8 cellular contexts compared by ENCODE assay signal in genomic region chr17:36482611-36483504, GRCh38. TPM values are rescaled to one million over a fixed set of nuclear protein-coding genes. Genes with fewer than 3 reads are reported as not detected.
A peak's percentile ranks its signal among the peaks of the same experiment; 100 is the strongest.
DNase-seq lines count a peak whose midpoint lies in the region; ATAC-seq, FAIRE-seq and TF ChIP-seq lines count a peak whose summit lies in the region.

No MANE protein-coding gene starts in this region.

- no peaks in the 10 kb centered on the region for H3K9me3 ChIP-seq in A673 (ENCODE audit: low read depth, low read length, poor library complexity, severe bottlenecking)
- H3K9me3 ChIP-seq in body of pancreas: no peaks in the 10 kb centered on the region
- no peaks in the 10 kb centered on the region for H3K9me3 ChIP-seq in aorta (ENCODE audit: control insufficient read depth, low read length)

- peak in 1 of 3 donors; percentile 9 for TF ChIP-seq POLR2A in body of pancreas (IDR thresholded peaks at IDR 0.05)

- H3K27ac ChIP-seq in A673 (ENCODE audit: low read depth, low read length, poor library complexity, severe bottlenecking) (no peak overlapping the region), body of pancreas (peak overlapping the region in 2 of 4 donors; percentile 21 to 32), aorta (ENCODE audit: low read depth in 1 of 2, low read length in 2 of 2) (no peak overlapping the region)

- H3K27me3 ChIP-seq in A673 (replicated peaks; ENCODE audit: insufficient read depth, low read depth, low read length, poor library complexity): peaks cover 24% of the 10 kb centered on the region
- no peaks in the 10 kb centered on the region for H3K27me3 ChIP-seq in body of pancreas
- H3K27me3 ChIP-seq in aorta (ENCODE audit: control insufficient read depth in 1 of 2, insufficient read depth in 2 of 2, low read length in 1 of 2): no peaks in the 10 kb centered on the region

- DNase-seq in A673 (ENCODE audit: low spot score) (peak; percentile 64), GM19239 (ENCODE audit: insufficient read length, low spot score) (peak; percentile 85), NCI-H146 treated with DMSO at 0.1 percent for 48 hours (lab: John Stamatoyannopoulos, UW; ENCODE audit: unreplicated experiment) (peak; percentile 43), UCSD-AML1 (lab: John Stamatoyannopoulos, UW; ENCODE audit: unreplicated experiment) (peak; percentile 79), body of pancreas (peak; percentile 85 to 91 (median 86)), iPS DF 19.7 (ENCODE audit: low read depth, low spot score) (peak; percentile 54), retinal pigment epithelial cell (ENCODE audit: low read depth) (no peak), aorta (peak; percentile 88 to 96)

- intact Hi-C loops in A673 (cut with micrococcal nuclease; ENCODE audit: unreplicated experiment): loop anchor here (10.0 kb wide), 1 partner anchor 518 kb away; no protein-coding TSS in a partner anchor
- intact Hi-C loops in body of pancreas (cut with DNase I): no loop called here
- intact Hi-C loops in aorta (cut with DNase I): loop anchor here (10.0 kb wide), 5 partner anchors 52 to 518 kb away; partner anchors contain the start of genes AATF (in 1 of the 2), DHRS11 (in 1 of the 2), MYO19 (in 1 of the 2) and PIGW (in 1 of the 2)

- H3K4me3 ChIP-seq in A673 (ENCODE audit: low read depth, low read length, poor library complexity, severe bottlenecking) (no peak overlapping the region), body of pancreas (peak overlapping the region in 1 of 2 donors; percentile 9), retinal pigment epithelial cell (ENCODE audit: low read length) (peak overlapping the region; percentile 9), aorta (ENCODE audit: low read length in 2 of 2) (peak overlapping the region in 1 of 2 donors; percentile 11)

- TF ChIP-seq CTCF in A673 (conservative IDR thresholded peaks at IDR 0.05; ENCODE audit: low read depth, low read length) (peak; percentile 59), body of pancreas (IDR thresholded peaks at IDR 0.05) (peak; percentile 73 to 99 (median 91)), retinal pigment epithelial cell (conservative IDR thresholded peaks at IDR 0.05; ENCODE audit: low read depth, low read length) (peak; percentile 82)

- H3K36me3 ChIP-seq in A673 (ENCODE audit: insufficient read depth, low read length, poor library complexity, severe bottlenecking) (no peaks in the 10 kb centered on the region), body of pancreas (replicated peaks in 1 of 2; ENCODE audit: insufficient read depth in 1 of 2, low read depth in 2 of 2) (no peaks in the 10 kb centered on the region), aorta (ENCODE audit: control insufficient read depth in 1 of 2, insufficient read depth in 2 of 2, low read length in 1 of 2) (no peaks in the 10 kb centered on the region)

- no TSS peak for BruUV-seq in A673 (replicated peaks; lab: Mats Ljungman, UMichigan)

- WGBS in body of pancreas, 2 donors: 5 to 16% methylated on average over 6 to 72 of the region's 79 CpGs
- 5 to 6% methylated on average over 75 to 79 of the region's 79 CpGs for WGBS in aorta, 2 donors

- FAIRE-seq in GM19239 (lab: Jason Lieb, UNC): no peak

- CTCF ChIA-PET in A673 (lab: Charles Lee): interaction anchor here (0.5 kb wide), 1 partner anchor 507 kb away, joined by 3 read pairs; no protein-coding TSS in a partner anchor

- POLR2A ChIA-PET in A673 (lab: Charles Lee; ENCODE audit: low non-redundant PET): no interaction called here

- ATAC-seq in body of pancreas (peak; percentile 82), aorta (ENCODE audit: low FRiP score) (peak; percentile 93)

- H3K4me1 ChIP-seq in A673 (ENCODE audit: insufficient read depth, low read length, poor library complexity, severe bottlenecking) (peaks cover 4% of the 10 kb centered on the region), body of pancreas (peaks cover 27% of the 10 kb centered on the region), aorta (ENCODE audit: control insufficient read depth in 1 of 2, insufficient read depth in 2 of 2, low read length in 2 of 2) (no peaks in the 10 kb centered on the region)

RNA-seq across cellular contexts. Expression of gene ZNHIT3, which starts 3.6 kb away (rescaled TPM):
- 30.4 and 35.2 TPM in 2 replicates for total RNA-seq in A673 (2021)
- total RNA-seq in body of pancreas: 10 to 100 TPM; 21.1 to 32.4 TPM
- total RNA-seq in aorta: 10 to 100 TPM; 20.2 to 21.8 TPM
- polyA plus RNA-seq in aorta: 10 to 100 TPM; 47.2 to 50.0 TPM

RNA-seq across cellular contexts. Expression of gene MYO19, which starts 51.8 kb away (rescaled TPM):
- total RNA-seq in A673 (2021): 53.0 and 61.1 TPM in 2 replicates
- 10 to 100 TPM; 37.4 to 78.1 TPM for total RNA-seq in body of pancreas
- 10 to 100 TPM; 37.1 to 57.3 TPM for total RNA-seq in aorta
- polyA plus RNA-seq in aorta: 10 to 100 TPM; 13.1 to 27.4 TPM

RNA-seq across cellular contexts. Expression of gene PIGW, which starts 51.9 kb away (rescaled TPM):
- 9.4 and 10.3 TPM in 2 replicates for total RNA-seq in A673 (2021)
- total RNA-seq in body of pancreas: 1 to 10 TPM; 2.6 TPM
- 1 to 10 TPM; 4.7 to 4.9 TPM for total RNA-seq in aorta
- polyA plus RNA-seq in aorta: 1 to 10 TPM; 2.1 to 5.1 TPM
